28 cellular contexts compared by ENCODE assay signal in genomic region chr20:40883097-40883496, GRCh38.
A peak's percentile ranks its signal among the peaks of the same experiment; 100 is the strongest.
DNase-seq lines count a peak whose midpoint lies in the region; ATAC-seq and TF ChIP-seq lines count a peak whose summit lies in the region.
"Had no signal": no experiment of that assay in that cellular context is flagged by ENCODE, and none has a peak within 500 bp of the region (broad histone marks: within the 10 kb centered on the region; RNA-seq: fewer than 3 reads in every experiment).

No MANE protein-coding gene starts in this region.

- H3K4me2 ChIP-seq in SK-N-SH = no peak overlapping the region
- peak overlapping the region in 9 of 11 experiments; percentile 65 to 87 (median 82); a peak in 18 of 22 replicates for H3K4me2 ChIP-seq in BLaER1 treated with 17β-estradiol and CSF1 and Interleukin-3, amounts not matched to agents 10 nM and 100 nM
- H3K4me2 ChIP-seq: hepatocyte had no signal

- H3K36me3 ChIP-seq in SK-N-SH (replicated peaks in 1 of 2; ENCODE audit: control insufficient read depth in 1 of 2, insufficient read depth in 2 of 2, low read length in 1 of 2) (no peaks in the 10 kb centered on the region), KOPT-K1 (ENCODE audit: insufficient read depth, low read length) (no peaks in the 10 kb centered on the region)
- no peaks in the 10 kb centered on the region for H3K36me3 ChIP-seq in BLaER1 treated with 17β-estradiol and CSF1 and Interleukin-3, amounts not matched to agents 10 nM and 100 nM
- H3K36me3 ChIP-seq: gastroesophageal sphincter, left lung, neutrophil, SJCRH30 had no signal

- TF ChIP-seq EP300 in SK-N-SH (IDR thresholded peaks at IDR 0.05; ENCODE audit: borderline replicate concordance in 1 of 2, low read depth in 1 of 2, low read length in 1 of 2) = no peak

- no peaks in the 10 kb centered on the region for H4K20me1 ChIP-seq in SK-N-SH (ENCODE audit: insufficient read depth)
- H4K20me1 ChIP-seq in BLaER1 treated with 17β-estradiol and CSF1 and Interleukin-3, amounts not matched to agents 10 nM and 100 nM = no peaks in the 10 kb centered on the region

- DNase-seq in SK-N-SH (peak; percentile 55), foreskin keratinocyte (no peak), NCI-H146 (lab: John Stamatoyannopoulos, UW) (no peak)
- DNase-seq: activated CD4-positive, alpha-beta T cell treated with anti-CD3 and anti-CD28 coated beads for 36 hours; caudate nucleus; DMS79 treated with DMSO at 0.1 percent for 48 hours; Kasumi-1; left lung; mesendoderm; NCI-H1048; NCI-H187; NCI-H2171; NCI-H526 treated with DMSO at 0.1 percent for 48 hours; stimulated activated CD4-positive, alpha-beta T cell treated with anti-CD3 and anti-CD28 coated beads, Interleukin-12 subunit alpha, Interleukin-12 subunit beta, amount 100 ng/mL, for 4 hours; stimulated activated CD4-positive, alpha-beta T cell treated with anti-CD3 and anti-CD28 coated beads, Interleukin-4, amount 100 ng/mL, for 1 hour; substantia nigra had no signal

- TF ChIP-seq CTCF in SK-N-SH (IDR thresholded peaks at IDR 0.05) = no peak
- no peak for TF ChIP-seq CTCF in foreskin keratinocyte (conservative IDR thresholded peaks at IDR 0.05)

- no peaks in the 10 kb centered on the region for H3K27me3 ChIP-seq in SK-N-SH (ENCODE audit: insufficient read depth)
- no peaks in the 10 kb centered on the region for H3K27me3 ChIP-seq in BLaER1 treated with 17β-estradiol and CSF1 and Interleukin-3, amounts not matched to agents 10 nM and 100 nM
- peaks cover 12% of the 10 kb centered on the region for H3K27me3 ChIP-seq in foreskin keratinocyte
- H3K27me3 ChIP-seq: hepatocyte, neutrophil had no signal

- H3K27ac ChIP-seq in SK-N-SH (ENCODE audit: low read depth in 2 of 2, low read length in 1 of 2) (no peak overlapping the region), KOPT-K1 (ENCODE audit: low read depth, low read length, poor library complexity, severe bottlenecking) (peak overlapping the region; percentile 94), foreskin keratinocyte (no peak overlapping the region)
- peak overlapping the region in 8 of 11 experiments; percentile 76 to 87 (median 82); a peak in 14 of 22 replicates for H3K27ac ChIP-seq in BLaER1 treated with 17β-estradiol and CSF1 and Interleukin-3, amounts not matched to agents 10 nM and 100 nM
- H3K27ac ChIP-seq: gastroesophageal sphincter, hepatocyte, left lung, SJCRH30 had no signal

- TF ChIP-seq RAD21 in SK-N-SH (IDR thresholded peaks at IDR 0.05; ENCODE audit: low read length) = no peak

- H2AFZ ChIP-seq in SK-N-SH (ENCODE audit: low read depth) = no peak overlapping the region
- H2AFZ ChIP-seq: hepatocyte had no signal

- no peaks in the 10 kb centered on the region for H3K9me2 ChIP-seq in SK-N-SH

- CTCF ChIA-PET in SK-N-SH (lab: Yijun Ruan, JAX) = no interaction called here

- WGBS in SK-N-SH (ENCODE audit: low lambda C conversion rate) = 11% methylated on average over 2 of the region's 2 CpGs

- H3K4me3 ChIP-seq in SK-N-SH (ENCODE audit: low read depth in 2 of 2, low read length in 1 of 2) = no peak overlapping the region
- H3K4me3 ChIP-seq in BLaER1 treated with 17β-estradiol and CSF1 and Interleukin-3, amounts not matched to agents 10 nM and 100 nM = no peak overlapping the region
- H3K4me3 ChIP-seq: gastroesophageal sphincter, GM12878, hepatocyte, left lung, SJCRH30 had no signal

- no peaks in the 10 kb centered on the region for H3F3A ChIP-seq in SK-N-SH (replicated peaks; ENCODE audit: insufficient read depth)

- ATAC-seq in SK-N-SH treated with all-trans-retinoic acid at 6 μM for 48 hours (no peak), foreskin keratinocyte (peak; percentile 10), GM19467 (IDR thresholded peaks at IDR 0.05; ENCODE audit: unreplicated experiment) (no peak), GM19324 (IDR thresholded peaks at IDR 0.05; ENCODE audit: low FRiP score, unreplicated experiment) (no peak)
- ATAC-seq: activated CD4-positive, alpha-beta T cell treated with anti-CD3 and anti-CD28 coated beads for 36 hours; gastroesophageal sphincter; GM12878; left lung; sciatic nerve; stimulated activated memory B cell treated with anti-CD40 and anti-IgM and Interleukin-4, amounts not matched to agents 10 μg/mL and 1 μg/mL and 100 μg/mL, for 72 hours had no signal

- H3K9ac ChIP-seq in SK-N-SH = no peak overlapping the region
- peak overlapping the region in 1 of 11 experiments; percentile 41; a peak in 1 of 22 replicates for H3K9ac ChIP-seq in BLaER1 treated with 17β-estradiol and CSF1 and Interleukin-3, amounts not matched to agents 10 nM and 100 nM

- H3K79me2 ChIP-seq in SK-N-SH (ENCODE audit: insufficient read depth) = no peaks in the 10 kb centered on the region
- H3K79me2 ChIP-seq: hepatocyte had no signal

- H3K4me1 ChIP-seq in SK-N-SH (ENCODE audit: control insufficient read depth in 1 of 2, insufficient read depth in 2 of 2, low read depth in 1 of 2, low read length in 1 of 2) (peaks cover 0 to 3% of the 10 kb centered on the region in 2 experiments; a peak in 1 of 4 replicates), foreskin keratinocyte (no peaks in the 10 kb centered on the region)
- H3K4me1 ChIP-seq in BLaER1 treated with 17β-estradiol and CSF1 and Interleukin-3, amounts not matched to agents 10 nM and 100 nM = peaks cover 15 to 61% (median 49%) of the 10 kb centered on the region in 10 experiments
- H3K4me1 ChIP-seq: gastroesophageal sphincter, SJCRH30 had no signal

- H3K9me3 ChIP-seq in SK-N-SH (no peaks in the 10 kb centered on the region), KOPT-K1 (ENCODE audit: insufficient read depth, low read length, poor library complexity, severe bottlenecking) (no peaks in the 10 kb centered on the region)
- peaks cover 6 to 16% (median 11%) of the 10 kb centered on the region in 11 experiments; a peak in 16 of 22 replicates for H3K9me3 ChIP-seq in BLaER1 treated with 17β-estradiol and CSF1 and Interleukin-3, amounts not matched to agents 10 nM and 100 nM (replicated peaks in 1 of 11)
- H3K9me3 ChIP-seq: left lung, neutrophil, SJCRH30 had no signal

- POLR2A ChIA-PET in SK-N-SH (lab: Yijun Ruan, JAX) = no interaction called here

TF ChIP-seq in SK-N-SH, 30 proteins besides CTCF, POLR2A, EP300 and RAD21 (continues in another document):
- TF ChIP-seq, protein P1, sequence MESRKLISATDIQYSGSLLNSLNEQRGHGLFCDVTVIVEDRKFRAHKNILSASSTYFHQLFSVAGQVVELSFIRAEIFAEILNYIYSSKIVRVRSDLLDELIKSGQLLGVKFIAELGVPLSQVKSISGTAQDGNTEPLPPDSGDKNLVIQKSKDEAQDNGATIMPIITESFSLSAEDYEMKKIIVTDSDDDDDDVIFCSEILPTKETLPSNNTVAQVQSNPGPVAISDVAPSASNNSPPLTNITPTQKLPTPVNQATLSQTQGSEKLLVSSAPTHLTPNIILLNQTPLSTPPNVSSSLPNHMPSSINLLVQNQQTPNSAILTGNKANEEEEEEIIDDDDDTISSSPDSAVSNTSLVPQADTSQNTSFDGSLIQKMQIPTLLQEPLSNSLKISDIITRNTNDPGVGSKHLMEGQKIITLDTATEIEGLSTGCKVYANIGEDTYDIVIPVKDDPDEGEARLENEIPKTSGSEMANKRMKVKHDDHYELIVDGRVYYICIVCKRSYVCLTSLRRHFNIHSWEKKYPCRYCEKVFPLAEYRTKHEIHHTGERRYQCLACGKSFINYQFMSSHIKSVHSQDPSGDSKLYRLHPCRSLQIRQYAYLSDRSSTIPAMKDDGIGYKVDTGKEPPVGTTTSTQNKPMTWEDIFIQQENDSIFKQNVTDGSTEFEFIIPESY (IDR thresholded peaks at IDR 0.05; ENCODE audit: borderline replicate concordance, low read depth) = no peak
- TF ChIP-seq NFIC (IDR thresholded peaks at IDR 0.05; ENCODE audit: borderline replicate concordance) (no peak), GABPA (IDR thresholded peaks at IDR 0.05; ENCODE audit: low read depth) (no peak), MXI1 (IDR thresholded peaks at IDR 0.05; ENCODE audit: low read depth, low read length) (no peak), RFX5 (IDR thresholded peaks at IDR 0.05; ENCODE audit: low read length) (no peak), ELF1 (IDR thresholded peaks at IDR 0.05) (no peak), FOXM1 (IDR thresholded peaks at IDR 0.05; ENCODE audit: low read depth) (no peak), EZH2phosphoT487 (IDR thresholded peaks at IDR 0.05; ENCODE audit: borderline replicate concordance, low read depth) (no peak), TCF12 (IDR thresholded peaks at IDR 0.05) (no peak), FOSL2 (IDR thresholded peaks at IDR 0.05; ENCODE audit: borderline replicate concordance, low read depth) (no peak), POLR2AphosphoS5 (IDR thresholded peaks at IDR 0.05; ENCODE audit: low read depth, low read length) (no peak)

TF ChIP-seq in SK-N-SH treated with all-trans-retinoic acid at 6 μM for 48 hours, 23 proteins besides CTCF, POLR2A, EP300 and RAD21:
- TF ChIP-seq CREB5 (CRISPR knock-in tag; IDR thresholded peaks at IDR 0.05; ENCODE audit: low read depth) (no peak), CSRNP3 (CRISPR knock-in tag; IDR thresholded peaks at IDR 0.05) (no peak)

Comparison
In these comparisons a context has a peak if more than half of its experiments do, and no peak if none do; other contexts are left out.
1. H3K27ac ChIP-seq: peak in BLaER1 treated with 17β-estradiol and CSF1 and Interleukin-3, amounts not matched to agents 10 nM and 100 nM (8 of 11) and KOPT-K1 (single experiment); none in SK-N-SH (0 of 2) and foreskin keratinocyte (single experiment).